ENCODE assay signal across 8 cellular contexts in the genomic region with DNA sequence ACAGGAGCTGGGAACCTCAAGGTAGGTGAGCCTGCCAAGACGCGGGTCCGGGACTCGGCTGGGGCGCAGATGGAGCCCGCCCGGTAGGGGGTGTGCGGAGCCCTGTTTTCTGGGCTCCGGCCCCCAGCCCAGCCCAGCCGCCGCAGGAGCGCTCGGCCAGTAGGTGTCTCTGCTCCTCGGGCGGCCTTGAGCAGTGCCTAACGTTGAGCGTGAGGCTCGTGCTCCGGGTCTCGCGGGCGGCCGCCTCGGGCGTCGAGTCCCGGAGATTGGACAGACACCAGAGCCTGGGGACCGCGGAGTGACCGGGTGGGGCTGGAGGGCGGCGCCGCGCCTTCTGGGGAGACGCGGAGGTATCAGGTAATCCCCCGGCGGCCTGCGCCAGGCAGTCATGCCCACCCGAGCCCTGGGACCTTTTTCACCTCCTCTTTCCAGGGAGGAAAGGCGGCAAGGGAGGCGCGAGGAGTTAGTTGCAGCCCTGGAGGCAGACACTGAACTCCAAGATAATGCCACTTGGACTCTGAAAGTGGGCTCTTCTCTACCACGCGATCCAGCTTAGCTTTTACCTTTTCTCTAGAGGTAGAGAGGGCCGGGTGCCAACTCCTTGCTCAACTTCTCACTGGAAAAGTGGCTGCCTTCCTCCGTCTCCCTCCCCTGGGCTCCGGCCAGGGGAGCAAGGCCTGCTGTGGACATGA. TPM values are rescaled to one million over a fixed set of nuclear protein-coding genes. Genes with fewer than 3 reads are reported as not detected.
DNase-seq lines count a peak whose midpoint lies in the region; ATAC-seq and TF ChIP-seq lines count a peak whose summit lies in the region.

No MANE protein-coding gene starts in this region.

- H2AFZ ChIP-seq in OCI-LY7 (ENCODE audit: low read length) (no peak overlapping the region), hepatocyte (peak overlapping the region; percentile 97)

- DNase-seq in A673 (ENCODE audit: low spot score), result peak; percentile 69
- peak; percentile 24 for DNase-seq in OCI-LY7 (ENCODE audit: low spot score)
- DNase-seq in adipocyte (ENCODE audit: low read depth), result peak; percentile 62
- peak; percentile 88 for DNase-seq in hepatocyte (ENCODE audit: low spot score)
- peak; percentile 74 for DNase-seq in sciatic nerve (ENCODE audit: low spot score)
- DNase-seq in NCI-H2029 treated with DMSO at 0.1 percent for 48 hours (lab: John Stamatoyannopoulos, UW), result no peak

- POLR2A ChIA-PET in A673 (lab: Charles Lee; ENCODE audit: low non-redundant PET) (no interaction called here), OCI-LY7 (lab: Charles Lee) (interaction anchor here (1.1 to 1.2 kb wide), 2 partner anchors 18 to 61 kb away, joined by 3 read pairs; no protein-coding TSS in a partner anchor)

- intact Hi-C loops in A673 (cut with micrococcal nuclease; ENCODE audit: unreplicated experiment) (loop anchor here (5.0 kb wide), 1 partner anchor 300 kb away; no protein-coding TSS in a partner anchor), OCI-LY7 (cut with micrococcal nuclease; ENCODE audit: unreplicated experiment) (no loop called here), sciatic nerve (cut with DNase I) (no loop called here)

- H3K36me3 ChIP-seq in A673 (ENCODE audit: insufficient read depth, low read length, poor library complexity, severe bottlenecking) (no peaks in the 10 kb centered on the region), OCI-LY7 (ENCODE audit: insufficient read depth, low read length) (no peaks in the 10 kb centered on the region), adipocyte (ENCODE audit: control insufficient read depth, insufficient read depth, low read length, severe bottlenecking) (no peaks in the 10 kb centered on the region), hepatocyte (replicated peaks; ENCODE audit: insufficient read depth, low read depth) (no peaks in the 10 kb centered on the region)

- H3K4me2 ChIP-seq in OCI-LY7 (ENCODE audit: low read length) (no peak overlapping the region), hepatocyte (peak overlapping the region; percentile 95)

- H3K4me3 ChIP-seq in A673 (ENCODE audit: low read depth, low read length, poor library complexity, severe bottlenecking) (no peak overlapping the region), OCI-LY7 (ENCODE audit: low read depth, low read length, poor library complexity, severe bottlenecking) (no peak overlapping the region), adipocyte (ENCODE audit: low read length) (peak overlapping the region; percentile 68), hepatocyte (peak overlapping the region; percentile 34)

- H3K4me1 ChIP-seq in A673 (ENCODE audit: insufficient read depth, low read length, poor library complexity, severe bottlenecking) (no peaks in the 10 kb centered on the region), OCI-LY7 (ENCODE audit: insufficient read depth, low read length, poor library complexity, severe bottlenecking) (no peaks in the 10 kb centered on the region), adipocyte (ENCODE audit: control insufficient read depth, insufficient read depth, low read length) (peaks cover 5% of the 10 kb centered on the region), hepatocyte (ENCODE audit: insufficient read depth) (peaks cover 19% of the 10 kb centered on the region)

- 4% methylated on average over 48 of the region's 48 CpGs for WGBS in hepatocyte (ENCODE audit: low lambda C conversion rate, missing lambda C conversion rate)

- no peak overlapping the region for H3K27ac ChIP-seq in A673 (ENCODE audit: low read depth, low read length, poor library complexity, severe bottlenecking)
- H3K27ac ChIP-seq in OCI-LY7 (ENCODE audit: low read depth, low read length, poor library complexity, severe bottlenecking), result no peak overlapping the region
- H3K27ac ChIP-seq in hepatocyte, result peak overlapping the region; percentile 52

- H3K9me3 ChIP-seq in A673 (ENCODE audit: low read depth, low read length, poor library complexity, severe bottlenecking) (no peaks in the 10 kb centered on the region), OCI-LY7 (ENCODE audit: low read length) (no peaks in the 10 kb centered on the region), adipocyte (ENCODE audit: control insufficient read depth, low read length) (no peaks in the 10 kb centered on the region), hepatocyte (ENCODE audit: low read depth) (no peaks in the 10 kb centered on the region)

- ATAC-seq in GM18517 (IDR thresholded peaks at IDR 0.05; ENCODE audit: unreplicated experiment) (peak; percentile 78), HG02981 (IDR thresholded peaks at IDR 0.05; ENCODE audit: unreplicated experiment) (peak; percentile 97), sciatic nerve (peak; percentile 86)

- TF ChIP-seq CTCF in A673 (conservative IDR thresholded peaks at IDR 0.05; ENCODE audit: low read depth, low read length), result peak; percentile 74
- peak; percentile 60 for TF ChIP-seq CTCF in OCI-LY7 (conservative IDR thresholded peaks at IDR 0.05; ENCODE audit: low read length)
- TF ChIP-seq CTCF in hepatocyte (IDR thresholded peaks at IDR 0.05; ENCODE audit: poor library complexity), result peak; percentile 69

- H4K20me1 ChIP-seq in OCI-LY7 (ENCODE audit: insufficient read depth, low read length), result no peaks in the 10 kb centered on the region
- H4K20me1 ChIP-seq in hepatocyte (ENCODE audit: insufficient read depth, poor library complexity, severe bottlenecking), result no peaks in the 10 kb centered on the region

- H3K79me2 ChIP-seq in OCI-LY7 (ENCODE audit: insufficient read depth, low read depth, low read length) (no peaks in the 10 kb centered on the region), hepatocyte (peaks cover 6% of the 10 kb centered on the region)

- BruUV-seq in A673 (replicated peaks; lab: Mats Ljungman, UMichigan) (no TSS peak), OCI-LY7 (replicated peaks; lab: Mats Ljungman, UMichigan) (no TSS peak)

- CTCF ChIA-PET in A673 (lab: Charles Lee), result interaction anchor here (0.8 to 1.3 kb wide), 2 partner anchors 12 to 68 kb away, joined by 3 read pairs; no protein-coding TSS in a partner anchor
- CTCF ChIA-PET in OCI-LY7 (lab: Charles Lee; ENCODE audit: unreplicated experiment), result no interaction called here

- H3K27me3 ChIP-seq in A673 (replicated peaks; ENCODE audit: insufficient read depth, low read depth, low read length, poor library complexity) (no peaks in the 10 kb centered on the region), adipocyte (replicated peaks; ENCODE audit: control insufficient read depth, insufficient read depth, low read length) (peaks cover 3% of the 10 kb centered on the region), hepatocyte (peaks cover 8% of the 10 kb centered on the region)

- H3K9ac ChIP-seq in adipocyte (ENCODE audit: low read length), result peak overlapping the region; percentile 41

- H3K9me2 ChIP-seq in OCI-LY7 (ENCODE audit: insufficient read depth, low read length) (no peaks in the 10 kb centered on the region), hepatocyte (replicated peaks; ENCODE audit: insufficient read depth) (no peaks in the 10 kb centered on the region)

RNA-seq across cellular contexts. Expression of a gene that starts 14.5 kb away (rescaled TPM):
- total RNA-seq in A673 (2021) (not detected in 2 replicates), OCI-LY7 (2022) (not detected in 2 replicates), hepatocyte (1,531 and 1,684 TPM in 2 replicates), sciatic nerve (not detected)
- not detected in 2 replicates for total RNA-seq in OCI-LY7 (2014; rRNA removed; shearing (Covaris generic))
- polyA plus RNA-seq in hepatocyte, result 1,125 and 1,415 TPM in 2 replicates

RNA-seq across cellular contexts. Expression of a gene that starts 36.4 kb away (rescaled TPM):
- total RNA-seq in A673 (2021), result not detected in 2 replicates
- total RNA-seq in OCI-LY7 (2014; rRNA removed; shearing (Covaris generic)), result not detected in 2 replicates
- not detected in 2 replicates for total RNA-seq in OCI-LY7 (2022)
- 1,189 and 1,239 TPM in 2 replicates for total RNA-seq in hepatocyte
- polyA plus RNA-seq in hepatocyte, result 446 and 579 TPM in 2 replicates
- total RNA-seq in sciatic nerve, result not detected

Comparison
In these comparisons a context has a peak if more than half of its experiments do, and no peak if none do; other contexts are left out.
1. H3K4me3 ChIP-seq: peak in adipocyte (single experiment) and hepatocyte (single experiment); none in A673 (single experiment) and OCI-LY7 (single experiment).
2. RNA of a gene that starts 14.5 kb away (total RNA-seq): 1,531 to 1,684 TPM in hepatocyte; not detected in A673, not detected in OCI-LY7 and not detected in sciatic nerve (single experiment); every median in the first group is over 1,000 times any median in the second.
3. RNA of a gene that starts 36.4 kb away (total RNA-seq): 1,189 to 1,239 TPM in hepatocyte; not detected in sciatic nerve (single experiment), not detected in A673 and not detected in OCI-LY7; every median in the first group is over 1,000 times any median in the second.
4. Peak in every context shown above with its lines, with median percentiles within 50 percentile points of each other: CTCF ChIP-seq and ATAC-seq.